Comparison of ENCODE assay signal across 1 cellular context in genomic region chr17:38798614-38799500, GRCh38.
TF ChIP-seq lines count a peak whose summit lies in the region.

No MANE protein-coding gene starts in this region.

TF ChIP-seq in K562, 482 proteins besides CTCF, POLR2A, EP300 and RAD21 (continued from another document and continues in another):
- TF ChIP-seq SFPQ (IDR thresholded peaks at IDR 0.05; ENCODE audit: low read depth, low read length) (no peak), ASH1L (IDR thresholded peaks at IDR 0.05; ENCODE audit: borderline replicate concordance, low read depth, partially characterized antibody) (no peak), GTF2B (IDR thresholded peaks at IDR 0.05; ENCODE audit: extremely low read depth, insufficient read length) (no peak), ZNF316 (IDR thresholded peaks at IDR 0.05) (no peak), SMARCE1 (IDR thresholded peaks at IDR 0.05) (no peak), ZNF140 (CRISPR knock-in tag; IDR thresholded peaks at IDR 0.05) (no peak), TAF9B (IDR thresholded peaks at IDR 0.05; ENCODE audit: partially characterized antibody) (no peak), ARNT (IDR thresholded peaks at IDR 0.05) (no peak), ZNF507 (tag; conservative IDR thresholded peaks at IDR 0.05) (no peak), ZKSCAN8 (CRISPR knock-in tag; IDR thresholded peaks at IDR 0.05) (no peak), ZNF398 (CRISPR knock-in tag; IDR thresholded peaks at IDR 0.05) (no peak), RBM17 (IDR thresholded peaks at IDR 0.05; ENCODE audit: borderline replicate concordance, low read depth, low read length) (no peak), SAFB2 (IDR thresholded peaks at IDR 0.05; ENCODE audit: borderline replicate concordance, low read depth, low read length, severe bottlenecking) (no peak), CGGBP1 (CRISPR knock-in tag; IDR thresholded peaks at IDR 0.05) (peak; percentile 24; the same call in 1 of the 2 replicates), TAF15 (IDR thresholded peaks at IDR 0.05; ENCODE audit: low read depth, low read length) (no peak), CREM (IDR thresholded peaks at IDR 0.05; ENCODE audit: low read depth) (peak; percentile 20; the same call in 1 of the 2 replicates), SAFB (IDR thresholded peaks at IDR 0.05; ENCODE audit: borderline replicate concordance, low read depth, low read length) (peak; percentile 50; the same call in 1 of the 2 replicates), TAF1 (IDR thresholded peaks at IDR 0.05; ENCODE audit: control insufficient read depth, extremely low read depth, insufficient read depth, low read length, severe bottlenecking) (no peak), THRA (IDR thresholded peaks at IDR 0.05) (no peak), ZNF830 (CRISPR knock-in tag; IDR thresholded peaks at IDR 0.05) (no peak), RBM22 (IDR thresholded peaks at IDR 0.05; ENCODE audit: low read depth, low read length, poor library complexity, severe bottlenecking) (no peak), ZNF655 (CRISPR knock-in tag; IDR thresholded peaks at IDR 0.05) (no peak), NFXL1 (CRISPR knock-in tag; IDR thresholded peaks at IDR 0.05) (no peak), TSHZ1 (CRISPR knock-in tag; IDR thresholded peaks at IDR 0.05) (no peak), KAT2B (IDR thresholded peaks at IDR 0.05; ENCODE audit: low read depth, low read length) (no peak), RB1 (IDR thresholded peaks at IDR 0.05; ENCODE audit: low read depth) (no peak), MYC (IDR thresholded peaks at IDR 0.05; ENCODE audit: low read depth, low read length) (peak; percentile 41; the same call in 1 of the 2 replicates), MYC (CRISPR knock-in tag; IDR thresholded peaks at IDR 0.05; ENCODE audit: borderline replicate concordance, low read depth) (no peak), PYGO2 (tag; IDR thresholded peaks at IDR 0.05) (no peak), HDGF (IDR thresholded peaks at IDR 0.05) (peak; percentile 80; the same call in 1 of the 2 replicates), ETS1 (conservative IDR thresholded peaks at IDR 0.05; ENCODE audit: control insufficient read depth, low read depth, low read length) (peak; percentile 77), ZNF324 (CRISPR knock-in tag; IDR thresholded peaks at IDR 0.05) (no peak), HDAC8 (tag; IDR thresholded peaks at IDR 0.05) (no peak), NRF1 (conservative IDR thresholded peaks at IDR 0.05 in 1 of 2, IDR thresholded peaks at IDR 0.05 in 1 of 2) (peak; percentile 17 to 55; a peak in 2 of 4 replicates), PBX2 (CRISPR knock-in tag; IDR thresholded peaks at IDR 0.05; ENCODE audit: low read depth) (no peak), PBX2 (tag; conservative IDR thresholded peaks at IDR 0.05; ENCODE audit: low read depth) (no peak), EP400 (IDR thresholded peaks at IDR 0.05) (no peak; the same call in 1 of the 2 replicates), PRMT5 (CRISPR knock-in tag; IDR thresholded peaks at IDR 0.05) (no peak), BRF1 (IDR thresholded peaks at IDR 0.05; ENCODE audit: borderline replicate concordance, extremely low read depth, insufficient read length) (no peak), CHD1 (IDR thresholded peaks at IDR 0.05; ENCODE audit: low read length) (no peak), CBFB (CRISPR knock-in tag; IDR thresholded peaks at IDR 0.05) (0 out of 2 replicates have a peak, but pooled peaks have one; percentile 46), BACH1 (tag; IDR thresholded peaks at IDR 0.05) (no peak), ARID3A (IDR thresholded peaks at IDR 0.05; ENCODE audit: borderline replicate concordance, low read depth, low read length) (no peak), FOXK2 (conservative IDR thresholded peaks at IDR 0.05 in 1 of 2, IDR thresholded peaks at IDR 0.05 in 1 of 2; ENCODE audit: low read depth in 2 of 2) (0 out of 4 replicates have a peak, but pooled peaks of 1 of the 2 experiments have one; percentile 4), PHB (CRISPR knock-in tag; IDR thresholded peaks at IDR 0.05) (no peak), SRSF9 (IDR thresholded peaks at IDR 0.05; ENCODE audit: borderline replicate concordance, low read depth, low read length) (no peak), ZNF24 (IDR thresholded peaks at IDR 0.05) (no peak), ZNF551 (CRISPR knock-in tag; IDR thresholded peaks at IDR 0.05) (no peak), TOE1 (IDR thresholded peaks at IDR 0.05; ENCODE audit: borderline replicate concordance) (no peak), TOE1 (CRISPR knock-in tag; IDR thresholded peaks at IDR 0.05; ENCODE audit: borderline replicate concordance, low read depth) (no peak), MEF2D (tag; conservative IDR thresholded peaks at IDR 0.05; ENCODE audit: low read depth) (no peak), GATAD2A (IDR thresholded peaks at IDR 0.05) (no peak), MTA1 (IDR thresholded peaks at IDR 0.05; ENCODE audit: borderline replicate concordance) (no peak), MTA2 (IDR thresholded peaks at IDR 0.05; ENCODE audit: low read depth) (no peak)
